Comparison of ENCODE assay signal across 1 cellular context in the genomic region with DNA sequence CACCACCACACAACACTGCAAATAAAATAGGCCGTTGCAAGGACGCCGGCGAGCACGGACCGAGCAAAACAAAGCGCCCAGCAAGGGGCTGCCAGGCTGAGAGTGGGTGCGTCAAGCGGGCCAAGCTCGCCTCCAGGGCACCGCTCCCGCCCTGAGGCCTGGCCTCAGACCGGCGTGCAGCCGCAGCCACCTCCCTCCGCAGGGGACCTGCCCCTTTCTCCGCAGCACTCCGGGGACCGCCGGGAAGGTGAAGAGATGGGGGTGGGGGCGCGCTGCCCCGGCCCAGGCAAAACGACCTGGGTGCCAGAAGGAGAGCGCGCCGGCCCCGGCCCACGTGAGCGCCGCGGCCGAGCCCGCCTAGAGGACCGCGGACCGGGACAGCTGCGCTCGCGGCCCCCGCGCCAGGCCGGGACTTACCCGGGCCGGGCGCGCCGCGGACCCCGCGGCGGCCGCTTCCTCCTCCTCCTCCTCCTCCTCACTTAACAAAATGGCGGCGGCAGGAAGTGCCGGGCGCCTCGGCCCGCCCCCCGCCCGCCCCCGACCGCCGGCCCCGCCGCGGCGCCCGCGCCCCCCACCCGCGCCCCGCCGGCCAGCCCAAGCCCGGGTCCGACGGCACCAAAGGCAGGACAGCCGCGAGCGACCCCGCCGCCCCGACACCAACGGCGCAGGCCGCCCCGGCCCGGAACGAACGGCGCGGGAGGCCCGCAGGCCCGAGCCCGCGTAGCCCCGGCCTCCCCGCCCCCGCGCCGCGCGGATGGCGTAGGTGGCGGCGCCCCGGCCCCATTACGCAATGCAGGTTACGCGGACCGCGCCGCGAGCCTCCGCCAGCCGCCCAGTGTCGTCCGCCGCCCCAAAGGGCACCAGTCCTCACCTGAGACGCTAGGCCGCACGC.
A peak's percentile ranks its signal among the peaks of the same experiment; 100 is the strongest.
TF ChIP-seq lines count a peak whose summit lies in the region.

No MANE protein-coding gene starts in this region.

TF ChIP-seq in H1, 55 proteins besides CTCF, POLR2A, EP300 and RAD21 (continued from another document):
- TF ChIP-seq, protein P1, sequence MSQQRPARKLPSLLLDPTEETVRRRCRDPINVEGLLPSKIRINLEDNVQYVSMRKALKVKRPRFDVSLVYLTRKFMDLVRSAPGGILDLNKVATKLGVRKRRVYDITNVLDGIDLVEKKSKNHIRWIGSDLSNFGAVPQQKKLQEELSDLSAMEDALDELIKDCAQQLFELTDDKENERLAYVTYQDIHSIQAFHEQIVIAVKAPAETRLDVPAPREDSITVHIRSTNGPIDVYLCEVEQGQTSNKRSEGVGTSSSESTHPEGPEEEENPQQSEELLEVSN (IDR thresholded peaks at IDR 0.05): no peak
- no peak for TF ChIP-seq FOSL1 (IDR thresholded peaks at IDR 0.05; ENCODE audit: insufficient read depth, low read depth, low read length)
- TF ChIP-seq SAP30 (IDR thresholded peaks at IDR 0.05; ENCODE audit: insufficient read depth, insufficient replicate concordance, low read length): no peak
- TF ChIP-seq TAF1 (IDR thresholded peaks at IDR 0.05; ENCODE audit: low read depth, low read length): peak; percentile 52
- no peak for TF ChIP-seq NANOG (IDR thresholded peaks at IDR 0.05; ENCODE audit: insufficient read depth, low read depth, low read length, poor library complexity, severe bottlenecking)
- TF ChIP-seq SIN3A (conservative IDR thresholded peaks at IDR 0.05 in 1 of 2, IDR thresholded peaks at IDR 0.05 in 1 of 2; ENCODE audit: low read depth in 1 of 2, low read length in 2 of 2): 0 out of 4 replicates have a peak, but pooled peaks of 1 of the 2 experiments have one; percentile 54
- no peak for TF ChIP-seq CBX8 (IDR thresholded peaks at IDR 0.05; ENCODE audit: borderline replicate concordance, low read depth, low read length)
- TF ChIP-seq TEAD4 (IDR thresholded peaks at IDR 0.05; ENCODE audit: low read depth, low read length): no peak
- TF ChIP-seq GABPA (IDR thresholded peaks at IDR 0.05; ENCODE audit: borderline replicate concordance, insufficient read depth, low read length): no peak
- TF ChIP-seq HDAC2 (IDR thresholded peaks at IDR 0.05; ENCODE audit: borderline replicate concordance in 1 of 2, low read depth in 2 of 2, low read length in 2 of 2): no peak
- TF ChIP-seq RXRA (IDR thresholded peaks at IDR 0.05; ENCODE audit: insufficient read depth, low read depth, low read length): no peak
- TF ChIP-seq CTBP2 (IDR thresholded peaks at IDR 0.05; ENCODE audit: borderline replicate concordance, insufficient read depth, insufficient read length, low read length): no peak
- no peak for TF ChIP-seq TBP (IDR thresholded peaks at IDR 0.05; ENCODE audit: low read depth, low read length)
- peak; percentile 12 for TF ChIP-seq KDM4A (IDR thresholded peaks at IDR 0.05; ENCODE audit: low read depth, low read length, severe bottlenecking)
- TF ChIP-seq ASH2L (IDR thresholded peaks at IDR 0.05; ENCODE audit: low read length): no peak
- no peak for TF ChIP-seq KDM1A (IDR thresholded peaks at IDR 0.05; ENCODE audit: borderline replicate concordance, low read length)
- TF ChIP-seq EGR1 (IDR thresholded peaks at IDR 0.05; ENCODE audit: borderline replicate concordance, low read depth, low read length): peak; percentile 10; the same call in 1 of the 2 replicates
- TF ChIP-seq SP4 (IDR thresholded peaks at IDR 0.05; ENCODE audit: low read length): no peak
- no peak for TF ChIP-seq MAFK (IDR thresholded peaks at IDR 0.05; ENCODE audit: low read depth, low read length)
